Comparison of ENCODE assay signal across 21 cellular contexts in genomic region chr22:43176090-43176489, GRCh38.
"Had no signal": no experiment of that assay in that cellular context is flagged by ENCODE, and none has a peak within 500 bp of the region (broad histone marks: within the 10 kb centered on the region; RNA-seq: fewer than 3 reads in every experiment).

No MANE protein-coding gene starts in this region.

- H3K4me3 ChIP-seq: adrenal gland, breast epithelium, colonic mucosa, heart left ventricle, left lung, testis, uterus had no signal

- DNase-seq: activated gamma-delta T cell treated with Interleukin-2 at 50 U/mL for 16 hours; activated T-cell treated with anti-CD3 and anti-CD28 coated beads, Interleukin-2, amount 50 U/mL, for 1 hour; colonic mucosa; endodermal cell; mammary epithelial cell; midbrain; nephron progenitor cell; nucleus accumbens; stimulated activated CD4-positive, alpha-beta T cell treated with anti-CD3 and anti-CD28 coated beads, Interleukin-4, amount 100 ng/mL, for 1 hour; stimulated activated naive CD4-positive, alpha-beta T cell; T-cell; T-helper 9 cell; testis; trophoblast cell; uterus had no signal

- H3K9me3 Mint-ChIP-seq: activated naive CD4-positive, alpha-beta T cell treated with anti-CD3 and anti-CD28 coated beads, Interleukin-2, amount 50 U/mL, for 24 hours; central memory CD8-positive, alpha-beta T cell; endodermal cell; nephron progenitor cell; T-cell had no signal

- H3K36me3 ChIP-seq: breast epithelium, colonic mucosa, uterus had no signal

- ATAC-seq: heart left ventricle, left lung, T-cell had no signal

- H3K4me1 ChIP-seq: adrenal gland, breast epithelium, colonic mucosa, heart left ventricle, testis, uterus had no signal

- H3K27me3 Mint-ChIP-seq: activated naive CD4-positive, alpha-beta T cell treated with anti-CD3 and anti-CD28 coated beads, Interleukin-2, amount 50 U/mL, for 24 hours; central memory CD8-positive, alpha-beta T cell; T-cell had no signal

- H3K4me3 Mint-ChIP-seq: activated naive CD4-positive, alpha-beta T cell treated with anti-CD3 and anti-CD28 coated beads, Interleukin-2, amount 50 U/mL, for 24 hours; central memory CD8-positive, alpha-beta T cell; endodermal cell; nephron progenitor cell; T-cell had no signal

- H3K4me1 Mint-ChIP-seq: activated naive CD4-positive, alpha-beta T cell treated with anti-CD3 and anti-CD28 coated beads, Interleukin-2, amount 50 U/mL, for 24 hours; central memory CD8-positive, alpha-beta T cell; endodermal cell; nephron progenitor cell; T-cell had no signal

- H3K27ac Mint-ChIP-seq: activated naive CD4-positive, alpha-beta T cell treated with anti-CD3 and anti-CD28 coated beads, Interleukin-2, amount 50 U/mL, for 24 hours; endodermal cell; nephron progenitor cell; T-cell had no signal

- H3K27me3 ChIP-seq: adrenal gland, breast epithelium, colonic mucosa, heart left ventricle, left lung, testis, uterus had no signal

- H3K9me3 ChIP-seq: adrenal gland, breast epithelium, colonic mucosa, heart left ventricle, left lung, testis, uterus had no signal

- H3K27ac ChIP-seq: adrenal gland, breast epithelium, colonic mucosa, heart left ventricle, left lung, testis, uterus had no signal
